ENCODE assay signal across 1 cellular context in genomic region chr5:131230406-131230805, GRCh38.
TF ChIP-seq lines count a peak whose summit lies in the region.

No MANE protein-coding gene starts in this region.

TF ChIP-seq in K562, 482 proteins besides CTCF, POLR2A, EP300 and RAD21 (continued from another document):
- TF ChIP-seq CHAMP1 (IDR thresholded peaks at IDR 0.05) (no peak), ESRRB (CRISPR knock-in tag; IDR thresholded peaks at IDR 0.05; ENCODE audit: borderline replicate concordance) (no peak), SETDB1 (IDR thresholded peaks at IDR 0.05; ENCODE audit: low read length) (no peak), FOXP1 (CRISPR knock-in tag; IDR thresholded peaks at IDR 0.05) (no peak), CSDE1 (IDR thresholded peaks at IDR 0.05) (no peak), NFATC3 (IDR thresholded peaks at IDR 0.05) (no peak), FOXA3 (CRISPR knock-in tag; conservative IDR thresholded peaks at IDR 0.05 in 1 of 2, IDR thresholded peaks at IDR 0.05 in 1 of 2) (no peak), HCFC1 (IDR thresholded peaks at IDR 0.05; ENCODE audit: low read depth, low read length) (peak; percentile 75), CHD4 (IDR thresholded peaks at IDR 0.05; ENCODE audit: insufficient read depth, insufficient replicate concordance, low read depth, low read length, poor library complexity, severe bottlenecking) (no peak), HDAC1 (IDR thresholded peaks at IDR 0.05) (no peak), YY1 (IDR thresholded peaks at IDR 0.05; ENCODE audit: borderline replicate concordance in 1 of 3, control insufficient read depth in 1 of 3, extremely low read depth in 1 of 3, insufficient read depth in 3 of 3, insufficient read length in 1 of 3, insufficient replicate concordance in 2 of 3, low read depth in 1 of 3, low read length in 2 of 3) (peak in 1 of 3 experiments; percentile 10), TCF3 (CRISPR knock-in tag; IDR thresholded peaks at IDR 0.05) (no peak), ZNF143 (CRISPR knock-in tag; IDR thresholded peaks at IDR 0.05) (peak; percentile 67), TCF7 (IDR thresholded peaks at IDR 0.05; ENCODE audit: borderline replicate concordance) (no peak), BMI1 (IDR thresholded peaks at IDR 0.05; ENCODE audit: low read length) (no peak), ESRRA (IDR thresholded peaks at IDR 0.05; ENCODE audit: borderline replicate concordance, low read depth) (no peak), ZFP36 (IDR thresholded peaks at IDR 0.05; ENCODE audit: low read depth, low read length, partially characterized antibody) (peak; percentile 32), POLR2H (tag; IDR thresholded peaks at IDR 0.05; ENCODE audit: low read depth) (no peak), SIX5 (IDR thresholded peaks at IDR 0.05; ENCODE audit: borderline replicate concordance in 1 of 2, insufficient read depth in 1 of 2, low read depth in 1 of 2, low read length in 2 of 2) (0 out of 4 replicates have a peak, but pooled peaks of 1 of the 2 experiments have one; percentile 26), SRSF9 (IDR thresholded peaks at IDR 0.05; ENCODE audit: borderline replicate concordance, low read depth, low read length) (no peak), ZNF318 (IDR thresholded peaks at IDR 0.05; ENCODE audit: borderline replicate concordance in 1 of 2, low read depth in 1 of 2) (no peak), CAMTA2 (CRISPR knock-in tag; conservative IDR thresholded peaks at IDR 0.05) (no peak), MCM3 (IDR thresholded peaks at IDR 0.05) (no peak), PRDM10 (IDR thresholded peaks at IDR 0.05; ENCODE audit: partially characterized antibody) (peak; percentile 73), ZNF512 (tag; IDR thresholded peaks at IDR 0.05) (no peak), CEBPZ (IDR thresholded peaks at IDR 0.05; ENCODE audit: borderline replicate concordance, low read depth, low read length) (no peak), CBFA2T3 (IDR thresholded peaks at IDR 0.05) (no peak)
